ENCODE assay signal across 18 cellular contexts in the genomic region with DNA sequence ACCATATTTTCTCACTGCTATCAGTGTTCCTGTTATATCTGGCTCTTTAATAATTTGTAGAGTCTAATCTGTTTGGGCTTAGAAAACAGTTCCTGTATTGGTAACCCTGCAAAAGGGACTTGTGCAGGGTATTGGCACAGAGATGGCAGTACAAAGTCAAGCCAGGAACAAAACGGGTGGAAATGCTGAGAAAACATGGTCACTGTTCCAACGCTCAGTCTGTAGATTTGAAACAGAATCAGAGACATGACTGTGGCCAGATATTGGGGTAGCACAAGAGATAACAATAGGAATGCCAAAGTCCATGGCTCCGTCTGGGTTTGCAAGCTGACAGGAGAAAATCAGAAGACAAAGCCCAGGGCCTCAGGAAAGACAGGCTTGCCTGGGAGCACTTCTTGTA.
DNase-seq lines count a peak whose midpoint lies in the region; ATAC-seq and TF ChIP-seq lines count a peak whose summit lies in the region.
"Had no signal": no experiment of that assay in that cellular context is flagged by ENCODE, and none has a peak within 500 bp of the region (broad histone marks: within the 10 kb centered on the region; RNA-seq: fewer than 3 reads in every experiment).

No MANE protein-coding gene starts in this region.

- H3K4me3 ChIP-seq in SK-N-SH (ENCODE audit: low read depth in 2 of 2, low read length in 1 of 2): no peak overlapping the region
- no peak overlapping the region for H3K4me3 ChIP-seq in heart left ventricle
- H3K4me3 ChIP-seq in mesodermal cell (ENCODE audit: extremely low read depth, insufficient read depth, low read length, poor library complexity, severe bottlenecking): no peak overlapping the region
- peak overlapping the region; percentile 50 for H3K4me3 ChIP-seq in thoracic aorta
- no peak overlapping the region for H3K4me3 ChIP-seq in adrenal gland

- TF ChIP-seq CTCF in SK-N-SH (IDR thresholded peaks at IDR 0.05) (no peak), heart left ventricle (IDR thresholded peaks at IDR 0.05) (no peak), thoracic aorta (IDR thresholded peaks at IDR 0.05) (peak; percentile 9), adrenal gland (IDR thresholded peaks at IDR 0.05) (no peak)

- no peaks in the 10 kb centered on the region for H3K79me2 ChIP-seq in SK-N-SH (ENCODE audit: insufficient read depth)

- WGBS in SK-N-SH (ENCODE audit: low lambda C conversion rate): 59% methylated on average over 3 of the region's 3 CpGs
- WGBS in heart left ventricle, 4 donors: 25 to 39% (median 25%) methylated on average over 3 of the region's 3 CpGs
- 78 to 85% methylated on average over 3 of the region's 3 CpGs for WGBS in mesodermal cell (ENCODE audit: insufficient coverage in 2 of 2), 2 experiments
- WGBS in adrenal gland, 4 donors: 64 to 69% (median 67%) methylated on average over 3 of the region's 3 CpGs

- no peak overlapping the region for H2AFZ ChIP-seq in SK-N-SH (ENCODE audit: low read depth)

- no peaks in the 10 kb centered on the region for H4K20me1 ChIP-seq in SK-N-SH (ENCODE audit: insufficient read depth)

- no peak for TF ChIP-seq POLR2A in heart left ventricle (IDR thresholded peaks at IDR 0.05)
- no peak for TF ChIP-seq POLR2A in adrenal gland (IDR thresholded peaks at IDR 0.05)

- DNase-seq in SK-N-SH (no peak), heart left ventricle (peak in 1 of 5 donors; percentile 24), thoracic aorta (ENCODE audit: low spot score) (no peak), adrenal gland (no peak)
- no peak for DNase-seq in activated T-cell treated with anti-CD3 and anti-CD28 coated beads, Interleukin-2, amount 50 U/mL, for 48 hours
- DNase-seq: AML-193, DMS79, MV-4-11, NCI-H187, NCI-H2227 treated with DMSO at 0.1 percent for 48 hours, NCI-H510A treated with DMSO at 0.1 percent for 48 hours, NCI-H774 had no signal

- no peak overlapping the region for H3K4me2 ChIP-seq in SK-N-SH
- H3K4me2 ChIP-seq: KMS-11 had no signal

- TF ChIP-seq RAD21 in SK-N-SH (IDR thresholded peaks at IDR 0.05; ENCODE audit: low read length): no peak

- H3K4me1 ChIP-seq in SK-N-SH (ENCODE audit: control insufficient read depth in 1 of 2, insufficient read depth in 2 of 2, low read depth in 1 of 2, low read length in 1 of 2) (peaks cover 0 to 7% of the 10 kb centered on the region in 2 experiments; a peak in 2 of 4 replicates), heart left ventricle (peaks cover 0 to 11% (median 0%) of the 10 kb centered on the region in 12 donors), mesodermal cell (ENCODE audit: control insufficient read depth, insufficient read depth, low read length, poor library complexity, severe bottlenecking) (no peaks in the 10 kb centered on the region), thoracic aorta (ENCODE audit: control insufficient read depth in 1 of 2, low read depth in 2 of 2) (peaks cover 6 to 39% of the 10 kb centered on the region in 2 donors), adrenal gland (replicated peaks in 1 of 2) (no peaks in the 10 kb centered on the region)

- no peaks in the 10 kb centered on the region for H3K36me3 ChIP-seq in SK-N-SH (replicated peaks in 1 of 2; ENCODE audit: control insufficient read depth in 1 of 2, insufficient read depth in 2 of 2, low read length in 1 of 2)
- H3K36me3 ChIP-seq in heart left ventricle: no peaks in the 10 kb centered on the region
- no peaks in the 10 kb centered on the region for H3K36me3 ChIP-seq in mesodermal cell (ENCODE audit: control insufficient read depth, insufficient read depth, low read length)
- no peaks in the 10 kb centered on the region for H3K36me3 ChIP-seq in thoracic aorta
- no peaks in the 10 kb centered on the region for H3K36me3 ChIP-seq in adrenal gland (replicated peaks in 1 of 2)

- TF ChIP-seq EP300 in SK-N-SH (IDR thresholded peaks at IDR 0.05; ENCODE audit: borderline replicate concordance in 1 of 2, low read depth in 1 of 2, low read length in 1 of 2): no peak

- no peaks in the 10 kb centered on the region for H3K9me3 ChIP-seq in SK-N-SH
- H3K9me3 ChIP-seq in heart left ventricle: peaks cover 0 to 4% (median 0%) of the 10 kb centered on the region in 12 donors
- no peaks in the 10 kb centered on the region for H3K9me3 ChIP-seq in mesodermal cell (ENCODE audit: control insufficient read depth, low read length)
- no peaks in the 10 kb centered on the region for H3K9me3 ChIP-seq in thoracic aorta
- H3K9me3 ChIP-seq in adrenal gland (replicated peaks in 1 of 3): no peaks in the 10 kb centered on the region

- CTCF ChIA-PET in SK-N-SH (lab: Yijun Ruan, JAX): no interaction called here

- intact Hi-C loops in heart left ventricle (cut with DNase I) (no loop called here), adrenal gland (cut with DNase I) (no loop called here)

- H3K9me2 ChIP-seq in SK-N-SH: no peaks in the 10 kb centered on the region

- POLR2A ChIA-PET in SK-N-SH (lab: Yijun Ruan, JAX): no interaction called here

- ATAC-seq in SK-N-SH treated with all-trans-retinoic acid at 6 μM for 48 hours: peak; percentile 44; the same call in 2 of the 3 replicates
- ATAC-seq in heart left ventricle: peak; percentile 58 to 85 (median 80)
- no peak for ATAC-seq in thoracic aorta (ENCODE audit: insufficient number of reproducible peaks, low FRiP score, low read depth)
- ATAC-seq in GM21576 (IDR thresholded peaks at IDR 0.05; ENCODE audit: unreplicated experiment): no peak

- no peak overlapping the region for H3K9ac ChIP-seq in SK-N-SH
- H3K9ac ChIP-seq: KMS-11 had no signal

- H3K27ac ChIP-seq in SK-N-SH (ENCODE audit: low read depth in 2 of 2, low read length in 1 of 2) (peak overlapping the region in 1 of 2 experiments; percentile 53; a peak in 1 of 4 replicates), heart left ventricle (peak overlapping the region in 8 of 12 donors; percentile 15 to 60 (median 42)), mesodermal cell (ENCODE audit: low read depth, low read length, severe bottlenecking) (peak overlapping the region; percentile 66), thoracic aorta (peak overlapping the region; percentile 29 to 69), adrenal gland (no peak overlapping the region)
- H3K27ac ChIP-seq: 22Rv1, C4-2B, KMS-11 had no signal

- H3K27me3 ChIP-seq in SK-N-SH (ENCODE audit: insufficient read depth) (no peaks in the 10 kb centered on the region), heart left ventricle (no peaks in the 10 kb centered on the region), thoracic aorta (replicated peaks; ENCODE audit: insufficient read depth) (no peaks in the 10 kb centered on the region), adrenal gland (no peaks in the 10 kb centered on the region)

- no peaks in the 10 kb centered on the region for H3F3A ChIP-seq in SK-N-SH (replicated peaks; ENCODE audit: insufficient read depth)

TF ChIP-seq in SK-N-SH treated with all-trans-retinoic acid at 6 μM for 48 hours, 23 proteins besides CTCF, POLR2A, EP300 and RAD21:
- TF ChIP-seq ISL1 (CRISPR knock-in tag; IDR thresholded peaks at IDR 0.05) (0 out of 2 replicates have a peak, but pooled peaks have one; percentile 15), ZFP30 (CRISPR knock-in tag; IDR thresholded peaks at IDR 0.05) (no peak)

TF ChIP-seq in SK-N-SH, 30 proteins besides CTCF, POLR2A, EP300 and RAD21:
- TF ChIP-seq NRF1 (IDR thresholded peaks at IDR 0.05; ENCODE audit: low read depth, low read length) (no peak), NFIC (IDR thresholded peaks at IDR 0.05; ENCODE audit: borderline replicate concordance) (no peak), GABPA (IDR thresholded peaks at IDR 0.05; ENCODE audit: low read depth) (no peak), MEF2A (IDR thresholded peaks at IDR 0.05; ENCODE audit: borderline replicate concordance, low read depth) (no peak), TCF12 (IDR thresholded peaks at IDR 0.05) (no peak), RFX5 (IDR thresholded peaks at IDR 0.05; ENCODE audit: low read length) (no peak)
- TF ChIP-seq, protein P1, sequence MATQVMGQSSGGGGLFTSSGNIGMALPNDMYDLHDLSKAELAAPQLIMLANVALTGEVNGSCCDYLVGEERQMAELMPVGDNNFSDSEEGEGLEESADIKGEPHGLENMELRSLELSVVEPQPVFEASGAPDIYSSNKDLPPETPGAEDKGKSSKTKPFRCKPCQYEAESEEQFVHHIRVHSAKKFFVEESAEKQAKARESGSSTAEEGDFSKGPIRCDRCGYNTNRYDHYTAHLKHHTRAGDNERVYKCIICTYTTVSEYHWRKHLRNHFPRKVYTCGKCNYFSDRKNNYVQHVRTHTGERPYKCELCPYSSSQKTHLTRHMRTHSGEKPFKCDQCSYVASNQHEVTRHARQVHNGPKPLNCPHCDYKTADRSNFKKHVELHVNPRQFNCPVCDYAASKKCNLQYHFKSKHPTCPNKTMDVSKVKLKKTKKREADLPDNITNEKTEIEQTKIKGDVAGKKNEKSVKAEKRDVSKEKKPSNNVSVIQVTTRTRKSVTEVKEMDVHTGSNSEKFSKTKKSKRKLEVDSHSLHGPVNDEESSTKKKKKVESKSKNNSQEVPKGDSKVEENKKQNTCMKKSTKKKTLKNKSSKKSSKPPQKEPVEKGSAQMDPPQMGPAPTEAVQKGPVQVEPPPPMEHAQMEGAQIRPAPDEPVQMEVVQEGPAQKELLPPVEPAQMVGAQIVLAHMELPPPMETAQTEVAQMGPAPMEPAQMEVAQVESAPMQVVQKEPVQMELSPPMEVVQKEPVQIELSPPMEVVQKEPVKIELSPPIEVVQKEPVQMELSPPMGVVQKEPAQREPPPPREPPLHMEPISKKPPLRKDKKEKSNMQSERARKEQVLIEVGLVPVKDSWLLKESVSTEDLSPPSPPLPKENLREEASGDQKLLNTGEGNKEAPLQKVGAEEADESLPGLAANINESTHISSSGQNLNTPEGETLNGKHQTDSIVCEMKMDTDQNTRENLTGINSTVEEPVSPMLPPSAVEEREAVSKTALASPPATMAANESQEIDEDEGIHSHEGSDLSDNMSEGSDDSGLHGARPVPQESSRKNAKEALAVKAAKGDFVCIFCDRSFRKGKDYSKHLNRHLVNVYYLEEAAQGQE (IDR thresholded peaks at IDR 0.05; ENCODE audit: low read depth, low read length): no peak
TF ChIP-seq in SK-N-SH: peak in this region for 0.

Comparison
In these comparisons a context has a peak if more than half of its experiments do, and no peak if none do; other contexts are left out.
1. ATAC-seq: peak in SK-N-SH treated with all-trans-retinoic acid at 6 μM for 48 hours (single experiment) and heart left ventricle (4 of 4); none in thoracic aorta (single experiment) and GM21576 (single experiment).
2. H3K27ac ChIP-seq: peak in heart left ventricle (8 of 12), mesodermal cell (single experiment) and thoracic aorta (2 of 2); none in adrenal gland (0 of 5).